ENCODE assay signal across 1 cellular context in the genomic region with DNA sequence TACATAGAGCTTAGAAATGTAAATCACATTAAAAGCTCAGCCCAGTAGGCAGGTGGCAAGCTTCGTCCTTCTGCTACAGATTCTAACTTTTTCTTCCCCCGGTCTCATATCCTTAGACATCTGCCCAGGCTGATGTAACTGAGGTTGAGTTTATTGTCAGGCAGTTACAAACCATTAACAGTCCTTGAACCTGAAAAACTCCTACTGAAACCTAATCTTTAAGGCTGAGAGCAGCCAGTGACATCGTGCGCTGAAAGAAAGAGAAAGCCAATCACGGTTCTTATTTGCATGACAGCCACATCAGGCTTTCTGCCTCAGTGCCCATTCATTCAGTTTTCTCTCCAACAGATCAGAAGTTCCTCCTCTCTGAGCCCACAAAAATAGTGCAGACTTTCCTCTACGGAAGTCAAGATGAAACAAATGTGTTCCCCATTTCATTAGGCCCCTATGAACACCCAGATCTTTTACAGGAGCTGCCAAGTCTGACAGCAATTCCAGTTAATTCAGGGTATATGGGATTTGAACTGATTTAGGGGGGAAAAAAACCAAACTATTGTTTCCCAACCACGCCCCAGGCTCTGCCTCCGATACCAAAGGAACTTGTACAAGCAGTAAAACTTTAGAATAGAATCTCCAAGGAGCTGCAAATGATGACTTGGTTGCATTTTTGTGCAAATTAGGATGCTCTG.
TF ChIP-seq lines count a peak whose summit lies in the region.

A gene with protein sequence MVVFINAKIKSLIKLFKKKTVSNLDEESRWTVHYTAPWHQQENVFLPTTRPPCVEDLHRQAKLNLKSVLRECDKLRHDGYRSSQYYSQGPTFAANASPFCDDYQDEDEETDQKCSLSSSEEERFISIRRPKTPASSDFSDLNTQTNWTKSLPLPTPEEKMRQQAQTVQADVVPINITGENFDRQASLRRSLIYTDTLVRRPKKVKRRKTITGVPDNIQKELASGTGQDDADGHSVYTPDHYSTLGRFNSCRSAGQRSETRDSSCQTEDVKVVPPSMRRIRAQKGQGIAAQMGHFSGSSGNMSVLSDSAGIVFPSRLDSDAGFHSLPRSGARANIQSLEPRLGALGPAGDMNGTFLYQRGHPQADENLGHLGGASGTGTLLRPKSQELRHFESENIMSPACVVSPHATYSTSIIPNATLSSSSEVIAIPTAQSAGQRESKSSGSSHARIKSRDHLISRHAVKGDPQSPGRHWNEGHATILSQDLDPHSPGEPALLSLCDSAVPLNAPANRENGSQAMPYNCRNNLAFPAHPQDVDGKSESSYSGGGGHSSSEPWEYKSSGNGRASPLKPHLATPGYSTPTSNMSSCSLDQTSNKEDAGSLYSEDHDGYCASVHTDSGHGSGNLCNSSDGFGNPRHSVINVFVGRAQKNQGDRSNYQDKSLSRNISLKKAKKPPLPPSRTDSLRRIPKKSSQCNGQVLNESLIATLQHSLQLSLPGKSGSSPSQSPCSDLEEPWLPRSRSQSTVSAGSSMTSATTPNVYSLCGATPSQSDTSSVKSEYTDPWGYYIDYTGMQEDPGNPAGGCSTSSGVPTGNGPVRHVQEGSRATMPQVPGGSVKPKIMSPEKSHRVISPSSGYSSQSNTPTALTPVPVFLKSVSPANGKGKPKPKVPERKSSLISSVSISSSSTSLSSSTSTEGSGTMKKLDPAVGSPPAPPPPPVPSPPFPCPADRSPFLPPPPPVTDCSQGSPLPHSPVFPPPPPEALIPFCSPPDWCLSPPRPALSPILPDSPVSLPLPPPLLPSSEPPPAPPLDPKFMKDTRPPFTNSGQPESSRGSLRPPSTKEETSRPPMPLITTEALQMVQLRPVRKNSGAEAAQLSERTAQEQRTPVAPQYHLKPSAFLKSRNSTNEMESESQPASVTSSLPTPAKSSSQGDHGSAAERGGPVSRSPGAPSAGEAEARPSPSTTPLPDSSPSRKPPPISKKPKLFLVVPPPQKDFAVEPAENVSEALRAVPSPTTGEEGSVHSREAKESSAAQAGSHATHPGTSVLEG (N-terminal part only) (minus strand): TSS at position 192 of the 689 bp plus-strand sequence. CDS start 204 bp downstream, outside the sequence.

TF ChIP-seq in liver, 16 proteins besides CTCF, POLR2A, EP300 and RAD21 (continued from another document):
- TF ChIP-seq, protein P1, sequence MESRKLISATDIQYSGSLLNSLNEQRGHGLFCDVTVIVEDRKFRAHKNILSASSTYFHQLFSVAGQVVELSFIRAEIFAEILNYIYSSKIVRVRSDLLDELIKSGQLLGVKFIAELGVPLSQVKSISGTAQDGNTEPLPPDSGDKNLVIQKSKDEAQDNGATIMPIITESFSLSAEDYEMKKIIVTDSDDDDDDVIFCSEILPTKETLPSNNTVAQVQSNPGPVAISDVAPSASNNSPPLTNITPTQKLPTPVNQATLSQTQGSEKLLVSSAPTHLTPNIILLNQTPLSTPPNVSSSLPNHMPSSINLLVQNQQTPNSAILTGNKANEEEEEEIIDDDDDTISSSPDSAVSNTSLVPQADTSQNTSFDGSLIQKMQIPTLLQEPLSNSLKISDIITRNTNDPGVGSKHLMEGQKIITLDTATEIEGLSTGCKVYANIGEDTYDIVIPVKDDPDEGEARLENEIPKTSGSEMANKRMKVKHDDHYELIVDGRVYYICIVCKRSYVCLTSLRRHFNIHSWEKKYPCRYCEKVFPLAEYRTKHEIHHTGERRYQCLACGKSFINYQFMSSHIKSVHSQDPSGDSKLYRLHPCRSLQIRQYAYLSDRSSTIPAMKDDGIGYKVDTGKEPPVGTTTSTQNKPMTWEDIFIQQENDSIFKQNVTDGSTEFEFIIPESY (IDR thresholded peaks at IDR 0.05): no peak
- TF ChIP-seq, protein P2, sequence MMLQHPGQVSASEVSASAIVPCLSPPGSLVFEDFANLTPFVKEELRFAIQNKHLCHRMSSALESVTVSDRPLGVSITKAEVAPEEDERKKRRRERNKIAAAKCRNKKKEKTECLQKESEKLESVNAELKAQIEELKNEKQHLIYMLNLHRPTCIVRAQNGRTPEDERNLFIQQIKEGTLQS (IDR thresholded peaks at IDR 0.05): no peak
